ENCODE assay signal across 8 cellular contexts in genomic region chr2:149160701-149161217, GRCh38.
DNase-seq lines count a peak whose midpoint lies in the region; ATAC-seq and TF ChIP-seq lines count a peak whose summit lies in the region.

No MANE protein-coding gene starts in this region.

- no peak overlapping the region for H3K4me3 Mint-ChIP-seq in T-helper 2 cell treated with Interferon-gamma antibody and Interleukin-4, amounts not matched to agents 5 μg/mL and 100 μg/mL, for 36 hours
- no peak overlapping the region for H3K4me3 Mint-ChIP-seq in neural progenitor cell
- no peak overlapping the region for H3K4me3 Mint-ChIP-seq in activated T-helper 2 cell treated with anti-CD3 and anti-CD28 coated beads, Interferon-gamma antibody, Interleukin-2, Interleukin-4, amounts not matched to agents 10 μg/mL and 5 μg/mL and 100 μg/mL, durations not matched to agents 14 hours and 24 hours and 36 hours (ENCODE audit: low read depth)

- no peaks in the 10 kb centered on the region for H4K20me1 ChIP-seq in neural progenitor cell (ENCODE audit: low read depth)

- H3K4me1 ChIP-seq in neural progenitor cell, result peaks cover 3% of the 10 kb centered on the region
- H3K4me1 ChIP-seq in upper lobe of right lung, result no peaks in the 10 kb centered on the region

- H3K4me1 Mint-ChIP-seq in T-helper 2 cell treated with Interferon-gamma antibody and Interleukin-4, amounts not matched to agents 5 μg/mL and 100 μg/mL, for 36 hours (ENCODE audit: low read depth), result peaks cover 13% of the 10 kb centered on the region
- H3K4me1 Mint-ChIP-seq in neural progenitor cell, result peaks cover 20% of the 10 kb centered on the region
- peaks cover 13% of the 10 kb centered on the region for H3K4me1 Mint-ChIP-seq in activated T-helper 2 cell treated with anti-CD3 and anti-CD28 coated beads, Interferon-gamma antibody, Interleukin-2, Interleukin-4, amounts not matched to agents 10 μg/mL and 5 μg/mL and 100 μg/mL, durations not matched to agents 14 hours and 24 hours and 36 hours (ENCODE audit: low read depth)

- peaks cover 27% of the 10 kb centered on the region for H3K27me3 Mint-ChIP-seq in T-helper 2 cell treated with Interferon-gamma antibody and Interleukin-4, amounts not matched to agents 5 μg/mL and 100 μg/mL, for 36 hours (ENCODE audit: low read depth)
- H3K27me3 Mint-ChIP-seq in neural progenitor cell (ENCODE audit: insufficient read depth, low read depth), result peaks cover 2% of the 10 kb centered on the region
- H3K27me3 Mint-ChIP-seq in activated T-helper 2 cell treated with anti-CD3 and anti-CD28 coated beads, Interferon-gamma antibody, Interleukin-2, Interleukin-4, amounts not matched to agents 10 μg/mL and 5 μg/mL and 100 μg/mL, durations not matched to agents 14 hours and 24 hours and 36 hours (ENCODE audit: low read depth), result peaks cover 32% of the 10 kb centered on the region

- H3K27ac Mint-ChIP-seq in T-helper 2 cell treated with Interferon-gamma antibody and Interleukin-4, amounts not matched to agents 5 μg/mL and 100 μg/mL, for 36 hours, result no peak overlapping the region
- H3K27ac Mint-ChIP-seq in neural progenitor cell, result no peak overlapping the region
- H3K27ac Mint-ChIP-seq in activated T-helper 2 cell treated with anti-CD3 and anti-CD28 coated beads, Interferon-gamma antibody, Interleukin-2, Interleukin-4, amounts not matched to agents 10 μg/mL and 5 μg/mL and 100 μg/mL, durations not matched to agents 14 hours and 24 hours and 36 hours, result no peak overlapping the region

- H3K27me3 ChIP-seq in neural progenitor cell, result no peaks in the 10 kb centered on the region
- H3K27me3 ChIP-seq in upper lobe of right lung, result no peaks in the 10 kb centered on the region

- H3K9ac ChIP-seq in neural progenitor cell, result no peak overlapping the region

- no peak overlapping the region for H3K4me2 ChIP-seq in neural progenitor cell

- peak; percentile 46 for DNase-seq in stimulated activated CD4-positive, alpha-beta T cell treated with anti-CD3 and anti-CD28 coated beads, Interleukin-15, amount 100 ng/mL, for 24 hours
- no peak for DNase-seq in stimulated activated CD4-positive, alpha-beta T cell treated with anti-CD3 and anti-CD28 coated beads, Interleukin-4, amount 100 ng/mL, for 4 hours
- DNase-seq in T-helper 2 cell treated with Interferon-gamma antibody and Interleukin-4, amounts not matched to agents 5 μg/mL and 100 μg/mL, for 36 hours (ENCODE audit: low spot score), result peak; percentile 8
- peak; percentile 7 for DNase-seq in neural progenitor cell (ENCODE audit: low spot score)
- no peak for DNase-seq in occipital lobe (lab: John Stamatoyannopoulos, UW)
- DNase-seq in upper lobe of right lung, result no peak
- no peak for DNase-seq in activated T-helper 2 cell treated with anti-CD3 and anti-CD28 coated beads, Interferon-gamma antibody, Interleukin-2, Interleukin-4, amounts not matched to agents 10 μg/mL and 5 μg/mL and 100 μg/mL, durations not matched to agents 14 hours and 24 hours and 36 hours (ENCODE audit: low spot score)

- no peaks in the 10 kb centered on the region for H3K36me3 Mint-ChIP-seq in T-helper 2 cell treated with Interferon-gamma antibody and Interleukin-4, amounts not matched to agents 5 μg/mL and 100 μg/mL, for 36 hours (ENCODE audit: low read depth)
- H3K36me3 Mint-ChIP-seq in neural progenitor cell, result no peaks in the 10 kb centered on the region
- no peaks in the 10 kb centered on the region for H3K36me3 Mint-ChIP-seq in activated T-helper 2 cell treated with anti-CD3 and anti-CD28 coated beads, Interferon-gamma antibody, Interleukin-2, Interleukin-4, amounts not matched to agents 10 μg/mL and 5 μg/mL and 100 μg/mL, durations not matched to agents 14 hours and 24 hours and 36 hours (ENCODE audit: low read depth)

- no peaks in the 10 kb centered on the region for H3K9me3 Mint-ChIP-seq in T-helper 2 cell treated with Interferon-gamma antibody and Interleukin-4, amounts not matched to agents 5 μg/mL and 100 μg/mL, for 36 hours
- H3K9me3 Mint-ChIP-seq in neural progenitor cell, result no peaks in the 10 kb centered on the region
- H3K9me3 Mint-ChIP-seq in activated T-helper 2 cell treated with anti-CD3 and anti-CD28 coated beads, Interferon-gamma antibody, Interleukin-2, Interleukin-4, amounts not matched to agents 10 μg/mL and 5 μg/mL and 100 μg/mL, durations not matched to agents 14 hours and 24 hours and 36 hours, result no peaks in the 10 kb centered on the region

- intact Hi-C loops in upper lobe of right lung (cut with DNase I), result no loop called here
- intact Hi-C loops in activated T-helper 2 cell treated with anti-CD3 and anti-CD28 coated beads, Interferon-gamma antibody, Interleukin-2, Interleukin-4, amounts not matched to agents 10 μg/mL and 5 μg/mL and 100 μg/mL, durations not matched to agents 14 hours and 24 hours and 36 hours (cut with micrococcal nuclease), result loop anchor here (2.0 kb wide), 1 partner anchor 92 kb away; no protein-coding TSS in a partner anchor

- H3K27ac ChIP-seq in neural progenitor cell (no peak overlapping the region), upper lobe of right lung (no peak overlapping the region)

- H3K9me3 ChIP-seq in neural progenitor cell (ENCODE audit: low read depth) (no peaks in the 10 kb centered on the region), upper lobe of right lung (no peaks in the 10 kb centered on the region)

- no peaks in the 10 kb centered on the region for H3K79me2 ChIP-seq in neural progenitor cell (ENCODE audit: low read depth)

- no peaks in the 10 kb centered on the region for H3F3A ChIP-seq in neural progenitor cell (ENCODE audit: low read depth)

- peak overlapping the region; percentile 10 for H2AFZ ChIP-seq in neural progenitor cell (replicated peaks)

- TF ChIP-seq CTCF in neural progenitor cell (IDR thresholded peaks at IDR 0.05) (no peak), upper lobe of right lung (IDR thresholded peaks at IDR 0.05) (no peak)

- H3K4me3 ChIP-seq in neural progenitor cell (no peak overlapping the region), upper lobe of right lung (no peak overlapping the region)

- peak; percentile 97 for ATAC-seq in HG03139 (IDR thresholded peaks at IDR 0.05; ENCODE audit: unreplicated experiment)
- ATAC-seq in upper lobe of right lung, result no peak

- H3K36me3 ChIP-seq in neural progenitor cell (no peaks in the 10 kb centered on the region), upper lobe of right lung (no peaks in the 10 kb centered on the region)

Comparison
In these comparisons a context has a peak if more than half of its experiments do, and no peak if none do; other contexts are left out.
1. DNase-seq: peak in stimulated activated CD4-positive, alpha-beta T cell treated with anti-CD3 and anti-CD28 coated beads, Interleukin-15, amount 100 ng/mL, for 24 hours (single experiment), T-helper 2 cell treated with Interferon-gamma antibody and Interleukin-4, amounts not matched to agents 5 μg/mL and 100 μg/mL, for 36 hours (single experiment) and neural progenitor cell (single experiment); none in stimulated activated CD4-positive, alpha-beta T cell treated with anti-CD3 and anti-CD28 coated beads, Interleukin-4, amount 100 ng/mL, for 4 hours (0 of 2), occipital lobe (single experiment), upper lobe of right lung (single experiment) and activated T-helper 2 cell treated with anti-CD3 and anti-CD28 coated beads, Interferon-gamma antibody, Interleukin-2, Interleukin-4, amounts not matched to agents 10 μg/mL and 5 μg/mL and 100 μg/mL, durations not matched to agents 14 hours and 24 hours and 36 hours (single experiment).